9 cellular contexts compared by ENCODE assay signal in genomic region chr2:53785378-53785777, GRCh38. TPM values are rescaled to one million over a fixed set of nuclear protein-coding genes. Genes with fewer than 3 reads are reported as not detected.
DNase-seq lines count a peak whose midpoint lies in the region; ATAC-seq and TF ChIP-seq lines count a peak whose summit lies in the region.
"Had no signal": no experiment of that assay in that cellular context is flagged by ENCODE, and none has a peak within 500 bp of the region (broad histone marks: within the 10 kb centered on the region; RNA-seq: fewer than 3 reads in every experiment).

No MANE protein-coding gene starts in this region.

- no peaks in the 10 kb centered on the region for H4K20me1 ChIP-seq in fibroblast of lung (ENCODE audit: control insufficient read depth, extremely low read depth, insufficient read depth, low read length)

- no peak for TF ChIP-seq CTCF in GM12864 (IDR thresholded peaks at IDR 0.05; ENCODE audit: low read depth, low read length, missing control alignments)
- TF ChIP-seq CTCF in RWPE2 (IDR thresholded peaks at IDR 0.05; ENCODE audit: poor library complexity, severe bottlenecking), result no peak
- no peak for TF ChIP-seq CTCF in fibroblast of lung (conservative IDR thresholded peaks at IDR 0.05 in 1 of 2, IDR thresholded peaks at IDR 0.05 in 1 of 2; ENCODE audit: low read depth in 1 of 2, low read length in 2 of 2)
- no peak for TF ChIP-seq CTCF in gastrocnemius medialis (IDR thresholded peaks at IDR 0.05 in 4 of 5, conservative IDR thresholded peaks at IDR 0.05 in 1 of 5)
- no peak for TF ChIP-seq CTCF in GM13976 (IDR thresholded peaks at IDR 0.05; ENCODE audit: borderline replicate concordance, control extremely low read depth, extremely low read depth, insufficient read depth, missing control alignments)

- H3K4me3 ChIP-seq in GM12864 (ENCODE audit: low read depth, low read length), result peak overlapping the region; percentile 74; the same call in 1 of the 2 replicates
- peak overlapping the region; percentile 78 for H3K4me3 ChIP-seq in RWPE2 (ENCODE audit: severe bottlenecking)
- peak overlapping the region; percentile 94 to 100 (median 96) for H3K4me3 ChIP-seq in fibroblast of lung (replicated peaks in 1 of 4; ENCODE audit: control extremely low read depth in 1 of 4, insufficient read depth in 1 of 4, low read depth in 3 of 4, low read length in 4 of 4)
- peak overlapping the region; percentile 90 to 97 (median 92) for H3K4me3 ChIP-seq in gastrocnemius medialis

- H3K27ac ChIP-seq in RWPE2 (ENCODE audit: poor library complexity, severe bottlenecking), result no peak overlapping the region
- H3K27ac ChIP-seq in fibroblast of lung (ENCODE audit: insufficient read depth, low read length), result no peak overlapping the region
- no peak overlapping the region for H3K27ac ChIP-seq in gastrocnemius medialis

- no peak overlapping the region for H3K9ac ChIP-seq in fibroblast of lung (ENCODE audit: insufficient read depth, low read length)

- ATAC-seq in RWPE2 (ENCODE audit: low read depth), result no peak
- no peak for ATAC-seq in gastrocnemius medialis

- H2AFZ ChIP-seq in fibroblast of lung (ENCODE audit: low read length), result no peak overlapping the region

- DNase-seq in GM12864 (ENCODE audit: low read depth) (no peak), RWPE2 (ENCODE audit: low spot score) (no peak), fibroblast of lung (ENCODE audit: low read depth in 2 of 2) (no peak), gastrocnemius medialis (no peak), NCI-H1930 (lab: John Stamatoyannopoulos, UW) (no peak), NCI-H510A treated with DMSO at 0.1 percent for 48 hours (lab: John Stamatoyannopoulos, UW) (no peak), GM13976 (ENCODE audit: low spot score) (no peak)
- no peak for DNase-seq in stimulated activated CD4-positive, alpha-beta T cell treated with anti-CD3 and anti-CD28 coated beads, Interleukin-12 subunit alpha, Interleukin-12 subunit beta, amount 100 ng/mL, for 4 hours
- DNase-seq: NCI-H2081 treated with DMSO at 0.1 percent for 48 hours had no signal

- TF ChIP-seq POLR2A in gastrocnemius medialis (IDR thresholded peaks at IDR 0.05), result no peak

- peaks cover 15% of the 10 kb centered on the region for H3K4me1 ChIP-seq in RWPE2 (ENCODE audit: insufficient read depth, poor library complexity, severe bottlenecking)
- no peaks in the 10 kb centered on the region for H3K4me1 ChIP-seq in fibroblast of lung (ENCODE audit: control insufficient read depth, extremely low read depth, insufficient read depth, low read length)
- H3K4me1 ChIP-seq in gastrocnemius medialis, result peaks cover 31 to 40% of the 10 kb centered on the region in 2 donors

- H3K27me3 ChIP-seq in RWPE2 (ENCODE audit: insufficient read depth, poor library complexity, severe bottlenecking) (no peaks in the 10 kb centered on the region), fibroblast of lung (ENCODE audit: control insufficient read depth, insufficient read depth, low read length) (no peaks in the 10 kb centered on the region), gastrocnemius medialis (no peaks in the 10 kb centered on the region)

- in situ Hi-C loops in gastrocnemius medialis (cut with MboI; ENCODE audit: low sequenced_read_pairs in 4 of 4) (no loop called here), GM13976 (cut with MboI; ENCODE audit: low sequenced_read_pairs, unreplicated experiment) (no loop called here)

- peaks cover 6% of the 10 kb centered on the region; the same call in 1 of the 2 replicates for H3K36me3 ChIP-seq in RWPE2 (ENCODE audit: low read depth)
- no peaks in the 10 kb centered on the region for H3K36me3 ChIP-seq in fibroblast of lung (ENCODE audit: control insufficient read depth, insufficient read depth, low read length)
- H3K36me3 ChIP-seq in gastrocnemius medialis, result no peaks in the 10 kb centered on the region

- H3K79me2 ChIP-seq in fibroblast of lung (ENCODE audit: control insufficient read depth, insufficient read depth, low read length), result peaks cover 77% of the 10 kb centered on the region

- H3K4me2 ChIP-seq in fibroblast of lung (ENCODE audit: extremely low read depth, insufficient read depth, low read length), result peak overlapping the region; percentile 85

- intact Hi-C loops in gastrocnemius medialis (cut with DNase I; ENCODE audit: low total_unique reads), result loop anchor here (5.0 kb wide), 1 partner anchor 187 kb away; the partner anchor contains the start of gene PSME4

- H3K9me3 ChIP-seq in RWPE2 (ENCODE audit: severe bottlenecking) (no peaks in the 10 kb centered on the region), fibroblast of lung (ENCODE audit: control insufficient read depth, insufficient read depth, low read depth, low read length) (no peaks in the 10 kb centered on the region), gastrocnemius medialis (no peaks in the 10 kb centered on the region)

RNA-seq across cellular contexts. Expression of gene ASB3, which starts 1.4 kb away (rescaled TPM):
- total RNA-seq in fibroblast of lung (31.9 and 32.6 TPM in 2 replicates), gastrocnemius medialis (1 to 10 TPM; 5.0 to 7.6 (median 6.4) TPM)
- polyA plus RNA-seq in fibroblast of lung, result 19.0 and 21.1 TPM in 2 replicates
- 10.5 and 11.4 TPM in 2 replicates for polyA plus RNA-seq in fibroblast of lung (2012)
- 4.6 and 5.9 TPM in 2 replicates for polyA minus RNA-seq in fibroblast of lung (ENCODE audit: low replicate concordance)

RNA-seq across cellular contexts. Expression of gene ERLEC1, which starts 1.5 kb away (rescaled TPM):
- total RNA-seq in fibroblast of lung (87.7 and 89.4 TPM in 2 replicates), gastrocnemius medialis (10 to 100 TPM; 26.7 to 53.6 (median 28.9) TPM)
- polyA plus RNA-seq in fibroblast of lung, result 67.7 and 103 TPM in 2 replicates
- polyA plus RNA-seq in fibroblast of lung (2012), result 50.2 and 65.8 TPM in 2 replicates
- polyA minus RNA-seq in fibroblast of lung (ENCODE audit: low replicate concordance), result 1.1 and 4.2 TPM in 2 replicates

RNA-seq across cellular contexts. Expression of gene CHAC2, which starts 17.8 kb away (rescaled TPM):
- total RNA-seq in fibroblast of lung (1.3 and 1.7 TPM in 2 replicates), gastrocnemius medialis (10 to 100 TPM in 1 of 4 donors, 1 to 10 TPM in 3; 3.7 to 10.3 (median 6.0) TPM)
- 3.3 and 6.8 TPM in 2 replicates for polyA plus RNA-seq in fibroblast of lung
- 2.7 and 6.2 TPM in 2 replicates for polyA plus RNA-seq in fibroblast of lung (2012)
- polyA minus RNA-seq in fibroblast of lung (ENCODE audit: low replicate concordance), result 1.4 TPM in 1 of 2 replicates, not detected in the other
